22 cellular contexts compared by ENCODE assay signal in genomic region chr12:24191117-24191516, GRCh38.
DNase-seq lines count a peak whose midpoint lies in the region; ATAC-seq, FAIRE-seq and TF ChIP-seq lines count a peak whose summit lies in the region.
"Had no signal": no experiment of that assay in that cellular context is flagged by ENCODE, and none has a peak within 500 bp of the region (broad histone marks: within the 10 kb centered on the region; RNA-seq: fewer than 3 reads in every experiment).

No MANE protein-coding gene starts in this region.

- peaks cover 2% of the 10 kb centered on the region for H3K36me3 Mint-ChIP-seq in endodermal cell (ENCODE audit: low read depth)
- H3K36me3 Mint-ChIP-seq: CD4-positive, CD25-positive, alpha-beta regulatory T cell; CD8-positive, alpha-beta T cell had no signal

- no peak overlapping the region for H2AFZ ChIP-seq in trophoblast cell (ENCODE audit: insufficient read depth, low read length, poor library complexity)
- H2AFZ ChIP-seq: GM23338 had no signal

- H3K23ac ChIP-seq in trophoblast cell (ENCODE audit: low read length): no peak overlapping the region

- peak overlapping the region; percentile 1 for H2BK120ac ChIP-seq in trophoblast cell (ENCODE audit: insufficient read depth, low read length, poor library complexity)

- no peak overlapping the region for H2AK5ac ChIP-seq in trophoblast cell (ENCODE audit: low read length)

- H3K79me1 ChIP-seq in trophoblast cell (ENCODE audit: low read length): no peaks in the 10 kb centered on the region

- intact Hi-C loops in left cardiac atrium (cut with DNase I): no loop called here

- H3K4ac ChIP-seq in trophoblast cell (ENCODE audit: low read depth, low read length): no peak overlapping the region

- H3K36me3 ChIP-seq in endodermal cell (ENCODE audit: control insufficient read depth, insufficient read depth, low read length) (no peaks in the 10 kb centered on the region), trophoblast cell (ENCODE audit: control insufficient read depth in 1 of 2, insufficient read depth in 2 of 2, low read length in 2 of 2) (no peaks in the 10 kb centered on the region)
- H3K36me3 ChIP-seq: BLaER1, HAP-1 had no signal

- H3K4me3 Mint-ChIP-seq in endodermal cell: no peak overlapping the region
- H3K4me3 Mint-ChIP-seq: B cell; CD8-positive, alpha-beta T cell; GM23338; HFFc6 had no signal

- no peak for TF ChIP-seq EP300 in A549 (IDR thresholded peaks at IDR 0.05)

- H3K4me3 ChIP-seq in A549 (no peak overlapping the region), endodermal cell (ENCODE audit: low read length) (peak overlapping the region; percentile 17), trophoblast cell (ENCODE audit: low read depth, low read length) (no peak overlapping the region)
- H3K4me3 ChIP-seq: BLaER1, GM23338, HAP-1 had no signal

- H3K9ac ChIP-seq in endodermal cell (ENCODE audit: extremely low read depth, low read length, poor library complexity, severe bottlenecking) (no peak overlapping the region), trophoblast cell (ENCODE audit: low read length) (no peak overlapping the region)
- H3K9ac ChIP-seq: BLaER1 had no signal

- CTCF ChIA-PET in A549 (lab: Yijun Ruan, JAX): no interaction called here

- H3K4me1 ChIP-seq in A549 (no peaks in the 10 kb centered on the region), endodermal cell (ENCODE audit: control insufficient read depth, insufficient read depth, low read length) (peaks cover 7% of the 10 kb centered on the region), trophoblast cell (ENCODE audit: control insufficient read depth in 1 of 2, insufficient read depth in 2 of 2, low read length in 2 of 2) (no peaks in the 10 kb centered on the region)
- H3K4me1 ChIP-seq: BLaER1, HAP-1 had no signal

- H4K91ac ChIP-seq in trophoblast cell (ENCODE audit: low read depth, low read length): no peak overlapping the region

- WGBS in A549 (ENCODE audit: missing lambda C conversion rate): 29% methylated on average over 5 of the region's 5 CpGs
- WGBS in endodermal cell (ENCODE audit: insufficient coverage in 1 of 2, insufficient read length in 1 of 2), 2 experiments: 72 to 75% methylated on average over 4 to 5 of the region's 5 CpGs
- no CpG with 5 or more reads among the region's 5 CpGs for WGBS in trophoblast cell (ENCODE audit: extremely low coverage, insufficient coverage, insufficient read length)

- no peak for ATAC-seq in A549
- ATAC-seq in left cardiac atrium: no peak
- ATAC-seq: CD8-positive, alpha-beta T cell; GM23338 had no signal

- no peaks in the 10 kb centered on the region for H3K79me2 ChIP-seq in trophoblast cell (ENCODE audit: control insufficient read depth, insufficient read depth, low read length, poor library complexity)

- peaks cover 13% of the 10 kb centered on the region for H3K4me1 Mint-ChIP-seq in endodermal cell
- H3K4me1 Mint-ChIP-seq: B cell; CD4-positive, CD25-positive, alpha-beta regulatory T cell; GM23338 had no signal

- no peaks in the 10 kb centered on the region for H3K9me3 Mint-ChIP-seq in endodermal cell
- H3K9me3 Mint-ChIP-seq: CD8-positive, alpha-beta T cell; GM23338 had no signal

- no peak overlapping the region for H4K12ac ChIP-seq in trophoblast cell (ENCODE audit: low read depth, low read length)

- no peak overlapping the region for H2BK12ac ChIP-seq in trophoblast cell (ENCODE audit: low read length)

- H3K27ac ChIP-seq in A549 (no peak overlapping the region), endodermal cell (ENCODE audit: low read depth, low read length) (no peak overlapping the region), trophoblast cell (ENCODE audit: low read depth, low read length) (no peak overlapping the region)
- H3K27ac ChIP-seq: BLaER1, C4-2B had no signal

- DNase-seq in A549 (ENCODE audit: low read depth in 1 of 2, low spot score in 1 of 2) (no peak), SK-N-DZ (ENCODE audit: low spot score) (peak; percentile 17), endodermal cell (no peak), trophoblast cell (no peak), left cardiac atrium (no peak)
- DNase-seq in activated CD8-positive, alpha-beta memory T cell treated with anti-CD3 and anti-CD28 coated beads, Interleukin-2, amount 50 U/mL, for 4 hours: no peak
- DNase-seq in central memory CD4-positive, alpha-beta T cell: no peak
- DNase-seq: 8988T; Caco-2; CD4-positive, CD25-positive, alpha-beta regulatory T cell; CD8-positive, alpha-beta T cell; DMS153; DND-41; HFFc6 had no signal

- no peaks in the 10 kb centered on the region for H3K27me3 Mint-ChIP-seq in endodermal cell (ENCODE audit: insufficient read depth)
- H3K27me3 Mint-ChIP-seq: B cell; CD4-positive, CD25-positive, alpha-beta regulatory T cell had no signal

- no peak for FAIRE-seq in A549 (lab: Jason Lieb, UNC)
- FAIRE-seq: G401.6, GM19239, H54 had no signal

- TF ChIP-seq RAD21 in A549 (conservative IDR thresholded peaks at IDR 0.05 in 1 of 2, IDR thresholded peaks at IDR 0.05 in 1 of 2): no peak

- H3K9me3 ChIP-seq in A549: no peaks in the 10 kb centered on the region
- H3K9me3 ChIP-seq in endodermal cell (ENCODE audit: control insufficient read depth, low read length): no peaks in the 10 kb centered on the region
- no peaks in the 10 kb centered on the region for H3K9me3 ChIP-seq in trophoblast cell (ENCODE audit: insufficient read depth, low read depth, low read length)
- H3K9me3 ChIP-seq: BLaER1, Caco-2, HAP-1 had no signal

- TF ChIP-seq CTCF in A549 (IDR thresholded peaks at IDR 0.05): no peak
- TF ChIP-seq CTCF in endodermal cell (conservative IDR thresholded peaks at IDR 0.05): no peak

- no peak overlapping the region for H2BK5ac ChIP-seq in trophoblast cell (ENCODE audit: low read depth, low read length, poor library complexity)

- H3K14ac ChIP-seq in trophoblast cell (ENCODE audit: low read length): no peak overlapping the region

- H4K8ac ChIP-seq in trophoblast cell (ENCODE audit: low read depth, low read length): no peak overlapping the region

- POLR2A ChIA-PET in A549 (lab: Yijun Ruan, JAX): no interaction called here

- peak overlapping the region; percentile 74 for H3K27ac Mint-ChIP-seq in endodermal cell
- H3K27ac Mint-ChIP-seq: B cell; CD4-positive, CD25-positive, alpha-beta regulatory T cell; CD8-positive, alpha-beta T cell; GM23338; HFFc6 had no signal

- H3K27me3 ChIP-seq in endodermal cell (ENCODE audit: control insufficient read depth, insufficient read depth, low read length, poor library complexity, severe bottlenecking): no peaks in the 10 kb centered on the region
- H3K27me3 ChIP-seq in trophoblast cell (ENCODE audit: insufficient read depth, low read length): no peaks in the 10 kb centered on the region
- H3K27me3 ChIP-seq: BLaER1 had no signal

- no peak overlapping the region for H3K18ac ChIP-seq in trophoblast cell (ENCODE audit: low read length)

- no peak overlapping the region for H3K4me2 ChIP-seq in A549
- no peak overlapping the region for H3K4me2 ChIP-seq in trophoblast cell (ENCODE audit: low read length)
- H3K4me2 ChIP-seq: BLaER1, GM23338 had no signal

- TF ChIP-seq POLR2A in A549 (IDR thresholded peaks at IDR 0.05; ENCODE audit: low read length): no peak

TF ChIP-seq in A549, 52 proteins besides CTCF, POLR2A, EP300 and RAD21:
- TF ChIP-seq POLR2AphosphoS2 (conservative IDR thresholded peaks at IDR 0.05; ENCODE audit: low read length) (no peak), CBX2 (IDR thresholded peaks at IDR 0.05; ENCODE audit: borderline replicate concordance, low read depth) (no peak), MAFK (IDR thresholded peaks at IDR 0.05; ENCODE audit: partially characterized antibody) (peak; percentile 71)
